Comparison of ENCODE assay signal across 8 cellular contexts in the genomic region with DNA sequence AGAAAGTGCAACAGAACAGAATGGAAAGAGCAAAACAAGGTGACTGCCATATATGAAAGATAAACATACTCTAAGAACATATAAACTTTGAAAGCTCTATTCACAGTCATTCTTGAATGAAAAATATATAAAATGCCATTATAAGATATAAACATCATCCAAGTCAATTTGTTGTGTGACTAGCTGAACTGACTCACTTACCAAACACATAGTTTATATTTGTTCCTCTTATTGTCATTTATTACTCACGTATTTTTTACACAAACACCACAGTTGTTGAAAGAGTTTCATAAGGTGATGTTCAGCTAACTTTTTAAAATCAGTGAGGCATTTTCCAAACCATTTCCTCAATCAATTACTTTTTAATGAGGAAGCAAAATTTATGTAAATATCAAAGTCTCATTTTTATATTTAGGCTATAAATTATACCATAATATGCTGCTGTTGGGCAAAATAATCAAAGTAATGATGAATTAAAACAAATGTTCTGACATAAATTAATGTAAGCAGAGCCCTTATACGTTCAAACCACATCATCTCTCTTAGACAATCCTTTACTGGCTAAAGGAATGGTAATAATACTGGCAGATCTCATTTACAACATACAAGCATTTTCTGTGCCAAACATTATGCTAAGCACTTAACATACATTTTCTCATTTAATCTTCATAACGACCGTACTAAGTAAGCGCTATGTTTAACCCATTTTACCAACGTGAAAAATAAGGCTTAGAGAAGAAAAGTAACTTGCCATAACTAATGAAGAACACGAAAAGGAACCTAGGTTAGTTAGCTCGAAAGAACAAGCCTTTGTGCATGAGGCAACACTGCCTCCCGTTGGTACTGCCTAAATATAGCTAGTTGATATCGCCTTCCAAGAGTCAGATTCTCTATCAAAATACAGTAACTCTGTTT. TPM values are rescaled to one million over a fixed set of nuclear protein-coding genes. Genes with fewer than 3 reads are reported as not detected.
A peak's percentile ranks its signal among the peaks of the same experiment; 100 is the strongest.
DNase-seq lines count a peak whose midpoint lies in the region; ATAC-seq and TF ChIP-seq lines count a peak whose summit lies in the region.

No MANE protein-coding gene starts in this region.

- no peaks in the 10 kb centered on the region for H3K4me1 ChIP-seq in IMR-90 (ENCODE audit: control insufficient read depth, insufficient read depth, low read length)
- no peaks in the 10 kb centered on the region for H3K4me1 ChIP-seq in liver (ENCODE audit: control insufficient read depth in 4 of 4, insufficient read depth in 4 of 4, low read length in 3 of 4)
- H3K4me1 ChIP-seq in thoracic aorta (ENCODE audit: control insufficient read depth in 1 of 2, low read depth in 2 of 2) = peaks cover 0 to 3% of the 10 kb centered on the region in 2 donors

- no peaks in the 10 kb centered on the region for H3K27me3 ChIP-seq in IMR-90 (ENCODE audit: control insufficient read depth, insufficient read depth, low read length)
- H3K27me3 ChIP-seq in liver (ENCODE audit: control insufficient read depth in 4 of 4, insufficient read depth in 4 of 4, low read length in 3 of 4) = no peaks in the 10 kb centered on the region
- H3K27me3 ChIP-seq in thoracic aorta (replicated peaks; ENCODE audit: insufficient read depth) = no peaks in the 10 kb centered on the region

- peak overlapping the region; percentile 43 to 95 (median 58) for H3K4me3 Mint-ChIP-seq in T-cell
- peak overlapping the region; percentile 45 to 87 (median 46) for H3K4me3 Mint-ChIP-seq in brain

- no peak overlapping the region for H4K5ac ChIP-seq in IMR-90 (ENCODE audit: low read depth, low read length)

- no peak overlapping the region for H2AK9ac ChIP-seq in IMR-90 (replicated peaks; ENCODE audit: low read depth, low read length, poor library complexity)

- H3K27ac ChIP-seq in IMR-90 (ENCODE audit: insufficient read depth, low read length) = no peak overlapping the region
- H3K27ac ChIP-seq in liver (ENCODE audit: low read depth in 1 of 2, low read length in 2 of 2) = no peak overlapping the region
- H3K27ac ChIP-seq in thoracic aorta = no peak overlapping the region

- H3K4me3 ChIP-seq in IMR-90 (ENCODE audit: insufficient read depth, low read depth, low read length) = no peak overlapping the region
- no peak overlapping the region for H3K4me3 ChIP-seq in liver (ENCODE audit: low read depth in 1 of 3, low read length in 3 of 3)
- H3K4me3 ChIP-seq in thoracic aorta = peak overlapping the region; percentile 15

- no peak overlapping the region for H2AFZ ChIP-seq in IMR-90 (replicated peaks; ENCODE audit: low read length, poor library complexity)

- H2AK5ac ChIP-seq in IMR-90 (ENCODE audit: low read depth, low read length) = no peak overlapping the region

- H3K23ac ChIP-seq in IMR-90 (ENCODE audit: low read depth, low read length) = no peak overlapping the region

- H3K36me3 ChIP-seq in IMR-90 (ENCODE audit: control insufficient read depth, insufficient read depth, low read length) = no peaks in the 10 kb centered on the region
- H3K36me3 ChIP-seq in liver (ENCODE audit: control insufficient read depth in 4 of 4, insufficient read depth in 3 of 4, low read depth in 1 of 4, low read length in 3 of 4) = no peaks in the 10 kb centered on the region
- H3K36me3 ChIP-seq in thoracic aorta = no peaks in the 10 kb centered on the region

- no peak overlapping the region for H3K4ac ChIP-seq in IMR-90 (ENCODE audit: low read depth, low read length)

- H2BK20ac ChIP-seq in IMR-90 (ENCODE audit: low read depth, low read length) = no peak overlapping the region; the same call in 1 of the 2 replicates

- H4K8ac ChIP-seq in IMR-90 (ENCODE audit: low read depth in 2 of 2, low read length in 2 of 2) = peak overlapping the region in 1 of 2 experiments; percentile 49; a peak in 1 of 4 replicates

- POLR2A ChIA-PET in IMR-90 (lab: Charles Lee; ENCODE audit: unreplicated experiment) (no interaction called here), T-cell (lab: Charles Lee) (interaction anchor here in 1 of 2 donors (0.6 kb wide), 1 partner anchor 191 kb away, joined by 4 read pairs; no protein-coding TSS in a partner anchor)

- dilution Hi-C loops in IMR-90 (cut with HindIII; ENCODE audit: low sequenced_read_pairs, unreplicated experiment) = no loop called here

- TF ChIP-seq POLR2A in IMR-90 (IDR thresholded peaks at IDR 0.05; ENCODE audit: low read depth, low read length) = no peak

- peak overlapping the region; percentile 63; the same call in 1 of the 2 replicates for H3K14ac ChIP-seq in IMR-90 (replicated peaks; ENCODE audit: low read depth, low read length)

- H3K27me3 Mint-ChIP-seq in T-cell = no peaks in the 10 kb centered on the region
- H3K27me3 Mint-ChIP-seq in brain = peaks cover 6% of the 10 kb centered on the region

- no peaks in the 10 kb centered on the region for H4K20me1 ChIP-seq in IMR-90 (ENCODE audit: insufficient read depth, low read length)

- H3K36me3 Mint-ChIP-seq in T-cell = peaks cover 12% of the 10 kb centered on the region
- H3K36me3 Mint-ChIP-seq in brain = peaks cover 36% of the 10 kb centered on the region

- H3K9me3 Mint-ChIP-seq in T-cell (no peaks in the 10 kb centered on the region), brain (no peaks in the 10 kb centered on the region)

- peak overlapping the region; percentile 47; the same call in 1 of the 2 replicates for H3K4me2 ChIP-seq in IMR-90 (ENCODE audit: low read depth, low read length)

- CTCF ChIA-PET in IMR-90 (lab: Yijun Ruan, JAX) = interaction anchor here (0.6 to 1.3 kb wide), 5 partner anchors 12 to 650 kb away, joined by 3 to 5 read pairs (median 3); no protein-coding TSS in a partner anchor
- CTCF ChIA-PET in T-cell (lab: Charles Lee) = interaction anchor here (0.5 to 2.2 kb wide), 25 partner anchors 8 to 1434 kb away, joined by 3 to 20 read pairs (median 4); no protein-coding TSS in a partner anchor

- H3K4me1 Mint-ChIP-seq in T-cell (peaks cover 48 to 64% (median 55%) of the 10 kb centered on the region in 3 donors), brain (peaks cover 85% of the 10 kb centered on the region)

- TF ChIP-seq CTCF in IMR-90 (conservative IDR thresholded peaks at IDR 0.05; ENCODE audit: low read depth, low read length) = peak; percentile 65
- TF ChIP-seq CTCF in brain (conservative IDR thresholded peaks at IDR 0.05) = peak; percentile 73 to 79
- peak; percentile 56 for TF ChIP-seq CTCF in liver (IDR thresholded peaks at IDR 0.05; ENCODE audit: low read depth, low read length, missing input control)
- TF ChIP-seq CTCF in thoracic aorta (IDR thresholded peaks at IDR 0.05) = peak; percentile 50

- intact Hi-C loops in IMR-90 (cut with micrococcal nuclease) = loop anchor here (1.0 to 10.0 kb wide), 3 partner anchors 563 to 1254 kb away; no protein-coding TSS in a partner anchor

- no peak overlapping the region for H4K91ac ChIP-seq in IMR-90 (ENCODE audit: insufficient read depth, low read depth, low read length)

- no peak overlapping the region for H3K56ac ChIP-seq in IMR-90 (ENCODE audit: extremely low read depth, insufficient read depth, low read length)

- H2BK120ac ChIP-seq in IMR-90 (ENCODE audit: low read depth, low read length) = no peak overlapping the region

- H3K18ac ChIP-seq in IMR-90 (ENCODE audit: low read depth, low read length) = no peak overlapping the region

- ATAC-seq in GM21447 (IDR thresholded peaks at IDR 0.05; ENCODE audit: unreplicated experiment) (peak; percentile 90), IMR-90 (ENCODE audit: low read depth) (peak; percentile 70), T-cell (replicated peaks in 1 of 4) (peak; percentile 77 to 95 (median 84)), thoracic aorta (ENCODE audit: insufficient number of reproducible peaks, low FRiP score, low read depth) (no peak)

- TF ChIP-seq RAD21 in IMR-90 (IDR thresholded peaks at IDR 0.05; ENCODE audit: low read length) (peak; percentile 79), liver (IDR thresholded peaks at IDR 0.05) (peak; percentile 87 to 92)

- BruUV-seq in IMR-90 (replicated peaks; lab: Mats Ljungman, UMichigan) = no TSS peak

- H3K9ac ChIP-seq in IMR-90 (ENCODE audit: low read depth, low read length) (no peak overlapping the region), liver (ENCODE audit: low read depth in 1 of 2, low read length in 2 of 2) (no peak overlapping the region)

- peak; percentile 78 for DNase-seq in G401 (ENCODE audit: low spot score)
- DNase-seq in IMR-90 = peak; percentile 58
- peak in 33 of 34 experiments; percentile 34 to 72 (median 56) for DNase-seq in T-cell
- no peak for DNase-seq in thoracic aorta (ENCODE audit: low spot score)
- DNase-seq in ecto neural progenitor cell (ENCODE audit: low spot score) = no peak

- in situ Hi-C loops in G401 (cut with HindIII; ENCODE audit: low sequenced_read_pairs) (no loop called here), IMR-90 (cut with MboI; ENCODE audit: low sequenced_read_pairs) (loop anchor here (10.0 kb wide), 1 partner anchor 637 kb away; no protein-coding TSS in a partner anchor)

- H3K27ac Mint-ChIP-seq in T-cell = peak overlapping the region; percentile 44 to 75
- peak overlapping the region in 2 of 5 experiments; percentile 66 to 92 for H3K27ac Mint-ChIP-seq in brain

- H3K9me1 ChIP-seq in IMR-90 (ENCODE audit: insufficient read depth, low read length) = peaks cover 3% of the 10 kb centered on the region; the same call in 1 of the 2 replicates

- WGBS in IMR-90 (ENCODE audit: extremely low coverage in 2 of 2, insufficient read length in 1 of 2), 2 experiments = no CpG with 5 or more reads among the region's 10 CpGs
- WGBS in liver = 42% methylated on average over 10 of the region's 10 CpGs

- H3K9me3 ChIP-seq in IMR-90 (ENCODE audit: control insufficient read depth, insufficient read depth, low read length) (no peaks in the 10 kb centered on the region), liver (ENCODE audit: control insufficient read depth in 4 of 4, low read length in 3 of 4) (no peaks in the 10 kb centered on the region), thoracic aorta (no peaks in the 10 kb centered on the region)

- peak overlapping the region; percentile 13 for H2BK5ac ChIP-seq in IMR-90 (ENCODE audit: low read depth, low read length, poor library complexity, severe bottlenecking)

- H2BK15ac ChIP-seq in IMR-90 (ENCODE audit: low read depth, low read length) = no peak overlapping the region

- H3K79me1 ChIP-seq in IMR-90 (ENCODE audit: low read depth in 1 of 2, low read length in 2 of 2) = peaks cover 5 to 14% of the 10 kb centered on the region in 2 experiments; a peak in 2 of 4 replicates

TF ChIP-seq in IMR-90, 13 proteins besides CTCF, POLR2A, EP300 and RAD21 (continues in another document):
- peak; percentile 46 for TF ChIP-seq SMC3 (IDR thresholded peaks at IDR 0.05; ENCODE audit: low read depth, low read length)

TF ChIP-seq in liver, 16 proteins besides CTCF, POLR2A, EP300 and RAD21 (continues in another document):
- TF ChIP-seq EGR1 (IDR thresholded peaks at IDR 0.05; ENCODE audit: low read depth in 2 of 2) = no peak

RNA-seq across cellular contexts. Expression of a gene that starts 7.3 kb away (rescaled TPM):
- total RNA-seq in G401 (2014; rRNA removed; shearing (Covaris generic)) = 4.4 and 5.8 TPM in 2 replicates
- total RNA-seq in IMR-90 (2012; rRNA removed) = 15.2 and 15.8 TPM in 2 replicates
- 6.1 and 6.9 TPM in 2 replicates for polyA plus RNA-seq in IMR-90 (2012; rRNA removed)
- 1.1 and 1.3 TPM in 2 replicates for polyA plus RNA-seq in IMR-90 (2012; cell fraction: cytosol; rRNA removed)
- 0.35 and 2.8 TPM in 2 replicates for polyA plus RNA-seq in IMR-90 (2012; cell fraction: nucleus; rRNA removed; ENCODE audit: low replicate concordance)
- 100 to 1,000 TPM in 1 of 5 donors, 10 to 100 TPM in 4; 18.5 to 106 (median 52.3) TPM for total RNA-seq in T-cell
- polyA plus RNA-seq in brain (ENCODE audit: insufficient read depth, low read depth, low replicate concordance) = 7.2 TPM
- 1 to 10 TPM in 1 of 2 donors, under 1 TPM in 1; 0.25 to 1.1 TPM for total RNA-seq in liver
- polyA plus RNA-seq in liver = under 1 TPM; 0.18 to 0.39 TPM
- total RNA-seq in thoracic aorta = 1 to 10 TPM; 1.6 to 3.0 TPM

Comparison
In these comparisons a context has a peak if more than half of its experiments do, and no peak if none do; other contexts are left out.
1. DNase-seq: peak in G401 (single experiment), IMR-90 (single experiment) and T-cell (33 of 34); none in thoracic aorta (single experiment) and ecto neural progenitor cell (single experiment).
2. Peak in every context shown above with its lines, with median percentiles within 50 percentile points of each other: CTCF ChIP-seq.